4 cellular contexts compared by ENCODE assay signal in the genomic region with DNA sequence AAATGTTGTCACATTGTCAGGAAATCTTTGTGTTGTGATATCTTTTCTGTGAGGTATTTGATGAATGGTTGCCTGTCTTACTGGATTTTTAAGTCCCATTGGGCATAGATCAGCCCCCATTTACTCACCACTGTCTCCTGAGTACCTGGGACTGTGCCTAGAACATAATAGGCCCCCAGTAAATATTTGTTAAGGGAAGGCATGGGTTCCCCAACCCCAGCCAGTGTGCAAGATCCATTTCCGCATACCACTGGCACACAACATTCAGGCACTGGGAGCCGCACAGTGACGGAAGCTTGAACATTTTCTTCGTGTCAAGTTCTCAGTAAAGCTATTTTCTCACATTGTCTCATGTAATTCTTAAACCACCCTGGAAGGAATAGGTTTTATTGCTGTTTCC.
"Had no signal": no experiment of that assay in that cellular context is flagged by ENCODE, and none has a peak within 500 bp of the region (broad histone marks: within the 10 kb centered on the region; RNA-seq: fewer than 3 reads in every experiment).

No MANE protein-coding gene starts in this region.

- H3K27ac ChIP-seq: HL-60 had no signal

- H3K4me3 ChIP-seq: K562 had no signal

- ATAC-seq: HepG2, K562 had no signal

- DNase-seq: KBM-7 had no signal
